ENCODE assay signal across 21 cellular contexts in the genomic region with DNA sequence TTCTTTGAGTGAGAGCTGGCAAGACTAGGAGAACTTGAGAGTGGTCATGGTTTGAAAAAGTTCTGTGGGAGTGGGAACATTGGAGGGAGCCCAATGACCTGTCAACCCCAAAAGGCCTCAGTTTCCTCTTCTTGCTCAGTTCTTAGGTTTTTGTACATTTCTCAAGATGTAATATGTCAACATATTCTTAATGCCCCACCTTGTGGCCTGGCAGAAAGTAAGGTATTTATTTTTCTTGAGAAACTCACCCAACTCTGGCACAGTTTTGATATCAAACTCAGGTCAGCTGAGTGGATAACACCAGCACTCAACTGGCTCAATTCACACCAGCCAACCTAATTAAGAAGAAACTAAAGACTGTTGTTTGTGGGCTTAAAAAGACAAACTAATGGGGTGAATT.
A peak's percentile ranks its signal among the peaks of the same experiment; 100 is the strongest.
DNase-seq lines count a peak whose midpoint lies in the region; ATAC-seq, FAIRE-seq and TF ChIP-seq lines count a peak whose summit lies in the region.
"Had no signal": no experiment of that assay in that cellular context is flagged by ENCODE, and none has a peak within 500 bp of the region (broad histone marks: within the 10 kb centered on the region; RNA-seq: fewer than 3 reads in every experiment).

No MANE protein-coding gene starts in this region.

- TF ChIP-seq CTCF in cardiac fibroblast (IDR thresholded peaks at IDR 0.05; ENCODE audit: low read depth, low read length) (no peak), osteocyte (IDR thresholded peaks at IDR 0.05) (peak; percentile 51)

- no peaks in the 10 kb centered on the region for H3K36me3 Mint-ChIP-seq in osteocyte (ENCODE audit: unreplicated experiment)

- no peaks in the 10 kb centered on the region for H3K27me3 Mint-ChIP-seq in osteocyte (ENCODE audit: unreplicated experiment)

- H3K4me1 Mint-ChIP-seq in osteocyte (ENCODE audit: unreplicated experiment), result peaks cover 13% of the 10 kb centered on the region

- DNase-seq in DMS 273 (lab: John Stamatoyannopoulos, UW; ENCODE audit: unreplicated experiment), result peak; percentile 12
- no peak for DNase-seq in DMS 273 treated with DMSO at 0.1 percent for 48 hours (lab: John Stamatoyannopoulos, UW)
- peak; percentile 13 to 14 for DNase-seq in cardiac fibroblast (ENCODE audit: low read depth in 2 of 2)
- DNase-seq in fibroblast of peridontal ligament (ENCODE audit: extremely low read depth), result peak; percentile 26
- no peak for DNase-seq in osteocyte (ENCODE audit: extremely low spot score, unreplicated experiment)
- DNase-seq in COLO829 (ENCODE audit: low spot score), result no peak
- DNase-seq in urothelium cell line (ENCODE audit: low spot score), result no peak
- DNase-seq: C1 segment of cervical spinal cord, Caco-2, DMS79 treated with DMSO at 0.1 percent for 48 hours, GF-D8, MG63, NCI-H1105 treated with DMSO at 0.1 percent for 48 hours, NCI-H187 treated with DMSO at 0.1 percent for 48 hours, NCI-H2171, NCI-H510A, NCI-H82, Right ventricle myocardium superior had no signal

- peaks cover 1% of the 10 kb centered on the region for H3K9me3 Mint-ChIP-seq in osteocyte (ENCODE audit: unreplicated experiment)

- no peak overlapping the region for H3K4me3 ChIP-seq in cardiac fibroblast (replicated peaks in 1 of 2; ENCODE audit: low read depth in 2 of 2, low read length in 2 of 2)
- H3K4me3 ChIP-seq: MG63 had no signal

- no peak for FAIRE-seq in urothelium cell line (lab: Jason Lieb, UNC)
- FAIRE-seq: H1 had no signal

- no peak overlapping the region for H3K27ac Mint-ChIP-seq in osteocyte (ENCODE audit: unreplicated experiment)

- H3K4me3 Mint-ChIP-seq in osteocyte (ENCODE audit: unreplicated experiment), result no peak overlapping the region

- ATAC-seq in GM21360 (IDR thresholded peaks at IDR 0.05; ENCODE audit: unreplicated experiment), result no peak
- ATAC-seq: Panc1 had no signal

Comparison
In these comparisons a context has a peak if more than half of its experiments do, and no peak if none do; other contexts are left out.
1. DNase-seq: peak in DMS 273 (single experiment), cardiac fibroblast (2 of 2) and fibroblast of peridontal ligament (single experiment); none in DMS 273 treated with DMSO at 0.1 percent for 48 hours (single experiment), osteocyte (single experiment), COLO829 (single experiment) and urothelium cell line (single experiment).